ENCODE assay signal across 2 cellular contexts in genomic region chr16:2008009-2008526, GRCh38.
TF ChIP-seq lines count a peak whose summit lies in the region.

No MANE protein-coding gene starts in this region.

TF ChIP-seq in SK-N-SH, 30 proteins besides CTCF, POLR2A, EP300 and RAD21 (continued from another document):
- no peak for TF ChIP-seq ZBTB33 (IDR thresholded peaks at IDR 0.05; ENCODE audit: borderline replicate concordance, low read depth)
- no peak for TF ChIP-seq MAX (IDR thresholded peaks at IDR 0.05; ENCODE audit: low read depth)
- no peak for TF ChIP-seq REST (IDR thresholded peaks at IDR 0.05; ENCODE audit: low read depth, low read length)
- TF ChIP-seq GATA2 (CRISPR knock-in tag; IDR thresholded peaks at IDR 0.05), result no peak
- no peak for TF ChIP-seq FOSL2 (IDR thresholded peaks at IDR 0.05; ENCODE audit: borderline replicate concordance, low read depth)
- TF ChIP-seq RCOR1 (IDR thresholded peaks at IDR 0.05; ENCODE audit: low read length), result no peak
- TF ChIP-seq RFX5 (IDR thresholded peaks at IDR 0.05; ENCODE audit: low read length), result no peak

TF ChIP-seq in SK-N-SH treated with all-trans-retinoic acid at 6 μM for 48 hours, 23 proteins besides CTCF, POLR2A, EP300 and RAD21 (continued from another document):
- TF ChIP-seq CREB5 (CRISPR knock-in tag; IDR thresholded peaks at IDR 0.05; ENCODE audit: low read depth), result no peak
- no peak for TF ChIP-seq SNAI2 (CRISPR knock-in tag; IDR thresholded peaks at IDR 0.05)
- no peak for TF ChIP-seq CSRNP3 (CRISPR knock-in tag; IDR thresholded peaks at IDR 0.05)
- TF ChIP-seq TCF4 (CRISPR knock-in tag; IDR thresholded peaks at IDR 0.05; ENCODE audit: borderline replicate concordance), result no peak
- no peak for TF ChIP-seq TSHZ2 (CRISPR knock-in tag; IDR thresholded peaks at IDR 0.05)
- no peak for TF ChIP-seq TOX (CRISPR knock-in tag; IDR thresholded peaks at IDR 0.05; ENCODE audit: borderline replicate concordance)
- no peak for TF ChIP-seq ZNF565 (CRISPR knock-in tag; conservative IDR thresholded peaks at IDR 0.05; ENCODE audit: low read depth)
- no peak for TF ChIP-seq RARB (CRISPR knock-in tag; IDR thresholded peaks at IDR 0.05)
